In genomic region chr9:137224850-137225694, GRCh38 we compare ENCODE assay signal across 9 cellular contexts. TPM values are rescaled to one million over a fixed set of nuclear protein-coding genes. Genes with fewer than 3 reads are reported as not detected.
DNase-seq lines count a peak whose midpoint lies in the region; ATAC-seq and TF ChIP-seq lines count a peak whose summit lies in the region.
"Had no signal": no experiment of that assay in that cellular context is flagged by ENCODE, and none has a peak within 500 bp of the region (broad histone marks: within the 10 kb centered on the region; RNA-seq: fewer than 3 reads in every experiment).

TSS of gene CYSRT1 (plus strand) at chr9:137225174. CDS start at chr9:137225622, 448 bp downstream.

- no peaks in the 10 kb centered on the region for H3K79me2 ChIP-seq in ACC112 (ENCODE audit: control insufficient read depth, insufficient read depth, low read length, unreplicated experiment)

- TF ChIP-seq CTCF in MCF 10A (IDR thresholded peaks at IDR 0.05; ENCODE audit: unreplicated experiment), result no peak

- H3K9ac ChIP-seq in HUES64 (ENCODE audit: low read depth, low read length) (peak within 1 kb of the TSS; percentile 84), mucosa of rectum (ENCODE audit: low read depth in 1 of 2, low read length in 2 of 2) (peak within 1 kb of the TSS; percentile 87 to 93)

- no peaks in the 10 kb centered on the region for H3K9me3 Mint-ChIP-seq in MCF 10A (ENCODE audit: unreplicated experiment)

- H3K4me3 ChIP-seq in ACC112 (ENCODE audit: low read depth, low read length), result peak within 1 kb of the TSS; percentile 85
- peak within 1 kb of the TSS; percentile 83 for H3K4me3 ChIP-seq in HUES64 (ENCODE audit: low read length)
- peak within 1 kb of the TSS; percentile 81 to 88 for H3K4me3 ChIP-seq in mucosa of rectum (ENCODE audit: low read length in 2 of 2)

- H3K27ac Mint-ChIP-seq in MCF 10A (ENCODE audit: low read depth, unreplicated experiment), result peak within 1 kb of the TSS; percentile 61

- H3K27me3 ChIP-seq in ACC112 (ENCODE audit: insufficient read depth, low read length) (no peaks in the 10 kb centered on the region), HUES64 (ENCODE audit: insufficient read depth, low read length) (peaks cover 10% of the 10 kb centered on the region), mucosa of rectum (ENCODE audit: control insufficient read depth in 2 of 2, insufficient read depth in 2 of 2, low read length in 2 of 2) (peaks cover 4 to 15% of the 10 kb centered on the region in 2 donors)

- CTCF ChIA-PET in MCF 10A (lab: Yijun Ruan, JAX), result interaction anchor here (0.7 to 5.6 kb wide), 6 partner anchors 13 to 188 kb away, joined by 3 to 36 read pairs (median 4); partner anchors contain the start of gene SSNA1

- H3K36me3 Mint-ChIP-seq in MCF 10A (ENCODE audit: insufficient read depth, unreplicated experiment), result no peaks in the 10 kb centered on the region

- H3K4me1 ChIP-seq in ACC112 (ENCODE audit: control insufficient read depth, insufficient read depth, low read length, unreplicated experiment) (peaks cover 29% of the 10 kb centered on the region), HUES64 (ENCODE audit: insufficient read depth, low read length) (no peaks in the 10 kb centered on the region; the same call in 1 of the 2 replicates), mucosa of rectum (ENCODE audit: control insufficient read depth in 2 of 2, insufficient read depth in 2 of 2, low read length in 2 of 2) (peaks cover 31 to 41% of the 10 kb centered on the region in 2 donors)

- ATAC-seq in HG03432 (IDR thresholded peaks at IDR 0.05; ENCODE audit: unreplicated experiment), result no peak

- 80% methylated on average over 23 of the region's 23 CpGs for WGBS in HUES64

- H3K9me3 ChIP-seq in HUES64 (ENCODE audit: insufficient read depth, low read depth, low read length), result no peaks in the 10 kb centered on the region
- no peaks in the 10 kb centered on the region for H3K9me3 ChIP-seq in mucosa of rectum (ENCODE audit: control insufficient read depth in 2 of 2, low read length in 2 of 2)

- no peaks in the 10 kb centered on the region for H3K27me3 Mint-ChIP-seq in MCF 10A (ENCODE audit: insufficient read depth, unreplicated experiment)

- no peak within 1 kb of the TSS for H2AFZ ChIP-seq in ACC112 (ENCODE audit: low read length, unreplicated experiment)

- H3K27ac ChIP-seq in ACC112 (ENCODE audit: low read depth, low read length) (peak within 1 kb of the TSS; percentile 34; the same call in 1 of the 2 replicates), HUES64 (ENCODE audit: low read depth, low read length) (no peak within 1 kb of the TSS), mucosa of rectum (ENCODE audit: low read depth in 2 of 2, low read length in 2 of 2) (peak within 1 kb of the TSS in 1 of 2 donors; percentile 88)

- peak; percentile 31 for DNase-seq in MCF 10A (ENCODE audit: unreplicated experiment)
- DNase-seq in DMS53 treated with DMSO at 0.1 percent for 48 hours (lab: John Stamatoyannopoulos, UW; ENCODE audit: unreplicated experiment), result no peak
- no peak for DNase-seq in NCI-H187 treated with DMSO at 0.1 percent for 48 hours (lab: John Stamatoyannopoulos, UW)
- DNase-seq in NCI-H526 treated with DMSO at 0.1 percent for 48 hours (lab: John Stamatoyannopoulos, UW), result no peak
- DNase-seq: aorta had no signal

- no TSS peak for BruUV-seq in MCF 10A (replicated peaks; lab: Mats Ljungman, UMichigan)

- H3K36me3 ChIP-seq in ACC112 (ENCODE audit: insufficient read depth, low read length) (no peaks in the 10 kb centered on the region), HUES64 (ENCODE audit: insufficient read depth, low read length) (no peaks in the 10 kb centered on the region), mucosa of rectum (ENCODE audit: control insufficient read depth in 2 of 2, insufficient read depth in 2 of 2, low read length in 2 of 2) (no peaks in the 10 kb centered on the region)

- intact Hi-C loops in MCF 10A (cut with micrococcal nuclease), result loop anchor here (10.0 kb wide), 2 partner anchors 50 to 180 kb away; partner anchors contain the start of genes LRRC26, NPDC1 and TMEM210

- POLR2A ChIA-PET in MCF 10A (lab: Yijun Ruan, JAX), result interaction anchor here (0.9 to 6.3 kb wide), 9 partner anchors 12 to 139 kb away, joined by 3 to 73 read pairs (median 14); partner anchors contain the start of genes ANAPC2, MAN1B1, NDOR1 and SSNA1

- H3K4me1 Mint-ChIP-seq in MCF 10A (ENCODE audit: insufficient read depth, unreplicated experiment), result peaks cover 15% of the 10 kb centered on the region

- H3K4me3 Mint-ChIP-seq in MCF 10A (ENCODE audit: unreplicated experiment), result peak within 1 kb of the TSS; percentile 83

RNA-seq across cellular contexts. Expression of gene CYSRT1, which starts in this region (rescaled TPM):
- polyA plus RNA-seq in HUES64 (2013, experiment 1 of 2), result 1.2 TPM
- polyA plus RNA-seq in HUES64 (2013, experiment 2 of 2), result 1.1 TPM
- 1.4 and 1.8 TPM in 2 replicates for total RNA-seq in MCF 10A (2022)
- total RNA-seq: aorta had no signal
